Comparison of ENCODE assay signal across 19 cellular contexts in the genomic region with DNA sequence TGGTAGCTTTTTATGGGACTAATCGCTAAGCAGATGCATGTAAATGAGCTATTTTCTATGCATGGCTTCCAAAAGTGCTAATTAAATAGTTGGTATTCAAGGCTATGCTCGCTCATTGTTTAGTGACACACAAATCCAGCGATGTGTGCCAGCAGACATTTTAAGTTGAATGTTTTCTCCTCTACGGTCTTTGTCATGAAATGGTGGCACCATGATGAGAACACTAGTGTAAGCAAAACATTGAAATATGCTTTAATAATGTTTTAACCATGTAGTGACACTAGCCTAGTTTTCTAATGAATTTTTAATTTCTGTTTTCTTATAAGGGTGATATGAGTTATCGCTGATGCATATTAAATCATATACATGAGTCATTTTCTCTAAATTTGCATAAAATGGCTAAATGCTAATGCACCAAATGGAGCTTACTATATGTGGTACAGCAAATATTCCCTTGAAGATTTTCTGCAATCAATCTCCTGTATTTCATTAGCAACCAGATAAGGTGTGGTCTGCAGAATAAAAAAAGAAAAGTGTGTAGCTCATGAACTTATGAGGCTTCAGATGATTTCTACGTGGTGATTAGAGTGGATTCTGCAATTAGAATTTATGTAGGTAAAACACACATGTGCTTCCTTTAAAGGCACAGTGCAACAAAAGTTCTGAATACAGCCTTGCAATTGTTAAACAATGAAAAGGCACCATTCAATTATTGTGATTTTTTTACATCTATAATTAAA.
"Had no signal": no experiment of that assay in that cellular context is flagged by ENCODE, and none has a peak within 500 bp of the region (broad histone marks: within the 10 kb centered on the region; RNA-seq: fewer than 3 reads in every experiment).

No MANE protein-coding gene starts in this region.

- H3K4me1 ChIP-seq: foreskin keratinocyte, pancreas had no signal

- H3K27ac ChIP-seq: ascending aorta, foreskin keratinocyte, heart left ventricle, pancreas had no signal

- H3K4me3 ChIP-seq: ascending aorta, heart left ventricle, pancreas had no signal

- DNase-seq: activated CD4-positive, CD25-positive, alpha-beta regulatory T cell treated with anti-CD3 and anti-CD28 coated beads, Interleukin-2, amount 50 U/mL, for 72 hours; activated naive CD4-positive, alpha-beta T cell treated with anti-CD3 and anti-CD28 coated beads for 36 hours; activated naive CD8-positive, alpha-beta T cell treated with anti-CD3 and anti-CD28 coated beads, Interleukin-2, amount 50 U/mL, for 24 hours; activated T-cell treated with anti-CD3 and anti-CD28 coated beads for 4 hours; central memory CD4-positive, alpha-beta T cell; cortex of kidney; effector CD8-positive, alpha-beta T cell; foreskin keratinocyte; heart left ventricle; immature natural killer cell; mammary epithelial cell; naive B cell; pancreas; stimulated activated CD4-positive, alpha-beta T cell treated with anti-CD3 and anti-CD28 coated beads, Interleukin-1b, Interleukin-23, amount 100 ng/mL, for 48 hours; stimulated activated naive CD8-positive, alpha-beta T cell treated with anti-CD3 and anti-CD28 coated beads, Interleukin-15, amount 100 ng/mL, for 72 hours; T-cell; T-helper 9 cell had no signal

- H3K4me3 Mint-ChIP-seq: activated naive CD4-positive, alpha-beta T cell treated with anti-CD3 and anti-CD28 coated beads for 36 hours; activated naive CD8-positive, alpha-beta T cell treated with anti-CD3 and anti-CD28 coated beads, Interleukin-2, amount 50 U/mL, for 24 hours; immature natural killer cell; naive B cell; stimulated activated naive CD8-positive, alpha-beta T cell treated with anti-CD3 and anti-CD28 coated beads, Interleukin-15, amount 100 ng/mL, for 72 hours; T-cell had no signal

- H3K27ac Mint-ChIP-seq: activated naive CD4-positive, alpha-beta T cell treated with anti-CD3 and anti-CD28 coated beads for 36 hours; activated naive CD8-positive, alpha-beta T cell treated with anti-CD3 and anti-CD28 coated beads, Interleukin-2, amount 50 U/mL, for 24 hours; immature natural killer cell; naive B cell; stimulated activated naive CD8-positive, alpha-beta T cell treated with anti-CD3 and anti-CD28 coated beads, Interleukin-15, amount 100 ng/mL, for 72 hours; T-cell had no signal

- ATAC-seq: activated naive CD8-positive, alpha-beta T cell treated with anti-CD3 and anti-CD28 coated beads, Interleukin-2, amount 50 U/mL, for 24 hours; foreskin keratinocyte; heart left ventricle; left lobe of liver; pancreas; stimulated activated naive CD8-positive, alpha-beta T cell treated with anti-CD3 and anti-CD28 coated beads, Interleukin-15, amount 100 ng/mL, for 72 hours; T-cell had no signal

- H3K9me3 Mint-ChIP-seq: activated naive CD4-positive, alpha-beta T cell treated with anti-CD3 and anti-CD28 coated beads for 36 hours; stimulated activated naive CD8-positive, alpha-beta T cell treated with anti-CD3 and anti-CD28 coated beads, Interleukin-15, amount 100 ng/mL, for 72 hours had no signal

- H3K9me3 ChIP-seq: ascending aorta, heart left ventricle, pancreas had no signal

- H3K36me3 ChIP-seq: ascending aorta, heart left ventricle, pancreas had no signal
